In genomic region chr7:142711722-142712616, GRCh38 we compare ENCODE assay signal across 8 cellular contexts. TPM values are rescaled to one million over a fixed set of nuclear protein-coding genes. Genes with fewer than 3 reads are reported as not detected.
DNase-seq lines count a peak whose midpoint lies in the region; ATAC-seq, FAIRE-seq and TF ChIP-seq lines count a peak whose summit lies in the region.

No MANE protein-coding gene starts in this region.

- H3K4me3 Mint-ChIP-seq in activated naive CD8-positive, alpha-beta T cell treated with anti-CD3 and anti-CD28 coated beads, Interleukin-2, amount 50 U/mL, for 24 hours, result peak overlapping the region; percentile 82

- H3K9me3 Mint-ChIP-seq in activated naive CD8-positive, alpha-beta T cell treated with anti-CD3 and anti-CD28 coated beads, Interleukin-2, amount 50 U/mL, for 24 hours, result no peaks in the 10 kb centered on the region

- no peak overlapping the region for H3K4me3 ChIP-seq in liver (ENCODE audit: low read depth in 1 of 3, low read length in 3 of 3)
- H3K4me3 ChIP-seq in MG63, result no peak overlapping the region

- H3K36me3 Mint-ChIP-seq in activated naive CD8-positive, alpha-beta T cell treated with anti-CD3 and anti-CD28 coated beads, Interleukin-2, amount 50 U/mL, for 24 hours (ENCODE audit: low read depth), result no peaks in the 10 kb centered on the region

- no peak overlapping the region for H3K9ac ChIP-seq in liver (ENCODE audit: low read depth in 1 of 2, low read length in 2 of 2)

- H3K27me3 ChIP-seq in liver (ENCODE audit: control insufficient read depth in 4 of 4, insufficient read depth in 4 of 4, low read length in 3 of 4), result peaks cover 0 to 5% (median 2%) of the 10 kb centered on the region in 4 donors
- H3K27me3 ChIP-seq in MG63, result no peaks in the 10 kb centered on the region; the same call in 1 of the 2 replicates

- peak; percentile 92 for FAIRE-seq in A204.1 (lab: Jason Lieb, UNC)

- WGBS in liver, result 45% methylated on average over 18 of the region's 18 CpGs

- H3K27ac ChIP-seq in liver (ENCODE audit: low read depth in 1 of 2, low read length in 2 of 2) (no peak overlapping the region), substantia nigra (ENCODE audit: low read depth, low read length, poor library complexity, severe bottlenecking) (no peak overlapping the region)

- peak overlapping the region; percentile 82 for H3K27ac Mint-ChIP-seq in activated naive CD8-positive, alpha-beta T cell treated with anti-CD3 and anti-CD28 coated beads, Interleukin-2, amount 50 U/mL, for 24 hours

- DNase-seq in EL (peak; percentile 18), NCI-H345 treated with DMSO at 0.1 percent for 48 hours (lab: John Stamatoyannopoulos, UW; ENCODE audit: unreplicated experiment) (peak; percentile 12), substantia nigra (lab: John Stamatoyannopoulos, UW) (no peak), MG63 (no peak)
- DNase-seq in activated naive CD8-positive, alpha-beta T cell treated with anti-CD3 and anti-CD28 coated beads, Interleukin-2, amount 50 U/mL, for 24 hours, result peak; percentile 41

- H3K4me1 Mint-ChIP-seq in activated naive CD8-positive, alpha-beta T cell treated with anti-CD3 and anti-CD28 coated beads, Interleukin-2, amount 50 U/mL, for 24 hours, result peaks cover 73% of the 10 kb centered on the region

- no peaks in the 10 kb centered on the region for H3K27me3 Mint-ChIP-seq in activated naive CD8-positive, alpha-beta T cell treated with anti-CD3 and anti-CD28 coated beads, Interleukin-2, amount 50 U/mL, for 24 hours

- H3K9me3 ChIP-seq in liver (ENCODE audit: control insufficient read depth in 4 of 4, low read length in 3 of 4) (no peaks in the 10 kb centered on the region), MG63 (no peaks in the 10 kb centered on the region)

- peak; percentile 94 for ATAC-seq in activated naive CD8-positive, alpha-beta T cell treated with anti-CD3 and anti-CD28 coated beads, Interleukin-2, amount 50 U/mL, for 24 hours
- no peak for ATAC-seq in HG02885 (IDR thresholded peaks at IDR 0.05; ENCODE audit: poor library complexity, unreplicated experiment)

- H3K36me3 ChIP-seq in liver (ENCODE audit: control insufficient read depth in 4 of 4, insufficient read depth in 3 of 4, low read depth in 1 of 4, low read length in 3 of 4), result no peaks in the 10 kb centered on the region
- H3K36me3 ChIP-seq in MG63, result no peaks in the 10 kb centered on the region

- no peaks in the 10 kb centered on the region for H3K4me1 ChIP-seq in liver (ENCODE audit: control insufficient read depth in 4 of 4, insufficient read depth in 4 of 4, low read length in 3 of 4)

- TF ChIP-seq RAD21 in liver (IDR thresholded peaks at IDR 0.05), result peak; percentile 25 to 62

- peak; percentile 37 for TF ChIP-seq CTCF in liver (IDR thresholded peaks at IDR 0.05; ENCODE audit: low read depth, low read length, missing input control)

TF ChIP-seq in liver, 16 proteins besides CTCF, POLR2A, EP300 and RAD21:
- no peak for TF ChIP-seq SP1 (IDR thresholded peaks at IDR 0.05)
- no peak for TF ChIP-seq ATF3 (IDR thresholded peaks at IDR 0.05)
- TF ChIP-seq FOXA2 (IDR thresholded peaks at IDR 0.05), result no peak
- no peak for TF ChIP-seq GABPA (IDR thresholded peaks at IDR 0.05 in 1 of 2, conservative IDR thresholded peaks at IDR 0.05 in 1 of 2)
- no peak for TF ChIP-seq FOXA1 (IDR thresholded peaks at IDR 0.05)
- TF ChIP-seq HNF4G (IDR thresholded peaks at IDR 0.05), result no peak
- no peak for TF ChIP-seq JUND (IDR thresholded peaks at IDR 0.05)
- TF ChIP-seq MAX (IDR thresholded peaks at IDR 0.05), result no peak
- TF ChIP-seq HNF4A (conservative IDR thresholded peaks at IDR 0.05), result no peak
- TF ChIP-seq EGR1 (IDR thresholded peaks at IDR 0.05; ENCODE audit: low read depth in 2 of 2), result no peak
- no peak for TF ChIP-seq RXRA (IDR thresholded peaks at IDR 0.05)
- TF ChIP-seq ZBTB33 (IDR thresholded peaks at IDR 0.05), result no peak
- no peak for TF ChIP-seq YY1 (IDR thresholded peaks at IDR 0.05)
- TF ChIP-seq TAF1 (conservative IDR thresholded peaks at IDR 0.05), result no peak
- TF ChIP-seq NR2F2 (IDR thresholded peaks at IDR 0.05), result no peak
- no peak for TF ChIP-seq REST (IDR thresholded peaks at IDR 0.05)

RNA-seq across cellular contexts. Expression of gene PRSS1, which starts 37.3 kb away (rescaled TPM):
- total RNA-seq in liver, result not detected
- polyA plus RNA-seq in liver, result not detected
- total RNA-seq in MG63 (2014; rRNA removed; shearing (Covaris generic); ENCODE audit: low replicate concordance), result not detected in 2 replicates

RNA-seq across cellular contexts. Expression of gene PRSS2, which starts 58.8 kb away (rescaled TPM):
- total RNA-seq in liver, result not detected
- under 1 TPM in 1 of 2 donors, not detected in 1; 0.21 TPM for polyA plus RNA-seq in liver
- total RNA-seq in MG63 (2014; rRNA removed; shearing (Covaris generic); ENCODE audit: low replicate concordance), result not detected in 2 replicates

Comparison
In these comparisons a context has a peak if more than half of its experiments do, and no peak if none do; other contexts are left out.
1. DNase-seq: peak in EL (single experiment), NCI-H345 treated with DMSO at 0.1 percent for 48 hours (single experiment) and activated naive CD8-positive, alpha-beta T cell treated with anti-CD3 and anti-CD28 coated beads, Interleukin-2, amount 50 U/mL, for 24 hours (single experiment); none in substantia nigra (0 of 49) and MG63 (single experiment).